In genomic region chr15:86526938-86527735, GRCh38 we compare ENCODE assay signal across 1 cellular context.
TF ChIP-seq lines count a peak whose summit lies in the region.

No MANE protein-coding gene starts in this region.

TF ChIP-seq in H1, 55 proteins besides CTCF, POLR2A, EP300 and RAD21 (continued from another document):
- no peak for TF ChIP-seq CHD7 (IDR thresholded peaks at IDR 0.05; ENCODE audit: insufficient replicate concordance, low read length)
- no peak for TF ChIP-seq NANOG (IDR thresholded peaks at IDR 0.05; ENCODE audit: insufficient read depth, low read depth, low read length, poor library complexity, severe bottlenecking)
- no peak for TF ChIP-seq KDM1A (IDR thresholded peaks at IDR 0.05; ENCODE audit: borderline replicate concordance, low read length)
- no peak for TF ChIP-seq JUN (IDR thresholded peaks at IDR 0.05; ENCODE audit: low read depth, low read length)
- TF ChIP-seq TAF7 (optimal IDR thresholded peaks at IDR 0.05; ENCODE audit: borderline replicate concordance, low read depth, low read length), result no peak
- no peak for TF ChIP-seq CBX8 (IDR thresholded peaks at IDR 0.05; ENCODE audit: borderline replicate concordance, low read depth, low read length)
- no peak for TF ChIP-seq FOSL1 (IDR thresholded peaks at IDR 0.05; ENCODE audit: insufficient read depth, low read depth, low read length)
- TF ChIP-seq CHD2 (IDR thresholded peaks at IDR 0.05; ENCODE audit: low read length), result no peak
- no peak for TF ChIP-seq TBP (IDR thresholded peaks at IDR 0.05; ENCODE audit: low read depth, low read length)
- no peak for TF ChIP-seq TAF1 (IDR thresholded peaks at IDR 0.05; ENCODE audit: low read depth, low read length)
- TF ChIP-seq CHD1 (IDR thresholded peaks at IDR 0.05; ENCODE audit: low read depth, low read length), result no peak
- TF ChIP-seq SIRT6 (IDR thresholded peaks at IDR 0.05; ENCODE audit: low read length), result no peak
